Comparison of ENCODE assay signal across 15 cellular contexts in genomic region chr16:11581677-11582076, GRCh38. TPM values are rescaled to one million over a fixed set of nuclear protein-coding genes. Genes with fewer than 3 reads are reported as not detected.
DNase-seq lines count a peak whose midpoint lies in the region; ATAC-seq and TF ChIP-seq lines count a peak whose summit lies in the region.
"Had no signal": no experiment of that assay in that cellular context is flagged by ENCODE, and none has a peak within 500 bp of the region (broad histone marks: within the 10 kb centered on the region; RNA-seq: fewer than 3 reads in every experiment).

No MANE protein-coding gene starts in this region.

- no peaks in the 10 kb centered on the region for H3K9me2 ChIP-seq in DOHH2 (replicated peaks; ENCODE audit: control insufficient read depth, low read length)

- H2AFZ ChIP-seq in neural progenitor cell (replicated peaks): no peak overlapping the region
- no peak overlapping the region for H2AFZ ChIP-seq in mammary epithelial cell (ENCODE audit: low read depth, low read length)

- no peak overlapping the region for H3K4me3 ChIP-seq in DOHH2 (ENCODE audit: low read length)
- H3K4me3 ChIP-seq in HUES6 (ENCODE audit: low read depth, low read length): peak overlapping the region; percentile 83
- no peak overlapping the region for H3K4me3 ChIP-seq in neural progenitor cell
- no peak overlapping the region for H3K4me3 ChIP-seq in mammary epithelial cell (replicated peaks in 1 of 3; ENCODE audit: insufficient read depth in 1 of 3, low read depth in 2 of 3, low read length in 3 of 3)
- H3K4me3 ChIP-seq: heart left ventricle, SJSA1 had no signal

- H3K9me3 ChIP-seq in DOHH2 (ENCODE audit: control insufficient read depth, insufficient read depth, low read length) (no peaks in the 10 kb centered on the region), HUES6 (ENCODE audit: control insufficient read depth, insufficient read depth, low read depth, low read length) (no peaks in the 10 kb centered on the region; the same call in 1 of the 2 replicates), neural progenitor cell (ENCODE audit: low read depth) (no peaks in the 10 kb centered on the region), mammary epithelial cell (replicated peaks; ENCODE audit: insufficient read depth, low read length) (no peaks in the 10 kb centered on the region)
- H3K9me3 ChIP-seq: left lung, SJSA1, thoracic aorta had no signal

- H4K20me1 ChIP-seq in DOHH2 (ENCODE audit: control insufficient read depth, insufficient read depth, low read depth, low read length) (peaks cover 24% of the 10 kb centered on the region), neural progenitor cell (ENCODE audit: low read depth) (peaks cover 6% of the 10 kb centered on the region), mammary epithelial cell (ENCODE audit: insufficient read depth, low read length) (peaks cover 2% of the 10 kb centered on the region)

- peak overlapping the region; percentile 64 for H3K4me3 Mint-ChIP-seq in activated naive CD8-positive, alpha-beta T cell treated with anti-CD3 and anti-CD28 coated beads, Interleukin-2, amount 10 ng/mL, durations not matched to agents 7 days and 5 days
- no peak overlapping the region for H3K4me3 Mint-ChIP-seq in neural progenitor cell

- H3F3A ChIP-seq in DOHH2 (ENCODE audit: control insufficient read depth, insufficient read depth) (peaks cover 20% of the 10 kb centered on the region), neural progenitor cell (ENCODE audit: low read depth) (peaks cover 47% of the 10 kb centered on the region)

- BruUV-seq in mammary epithelial cell (replicated peaks; lab: Mats Ljungman, UMichigan): no TSS peak

- WGBS in mammary epithelial cell (ENCODE audit: low coverage, missing lambda C conversion rate): 82% methylated on average over 3 of the region's 3 CpGs

- H3K79me2 ChIP-seq in DOHH2 (ENCODE audit: control insufficient read depth, low read length): peaks cover 95% of the 10 kb centered on the region
- H3K79me2 ChIP-seq in neural progenitor cell (ENCODE audit: low read depth): peaks cover 87% of the 10 kb centered on the region
- peaks cover 98% of the 10 kb centered on the region for H3K79me2 ChIP-seq in mammary epithelial cell (ENCODE audit: insufficient read depth, low read length)

- H3K27ac Mint-ChIP-seq in activated naive CD8-positive, alpha-beta T cell treated with anti-CD3 and anti-CD28 coated beads, Interleukin-2, amount 10 ng/mL, durations not matched to agents 7 days and 5 days: peak overlapping the region; percentile 75
- no peak overlapping the region for H3K27ac Mint-ChIP-seq in neural progenitor cell

- H3K27me3 Mint-ChIP-seq in activated naive CD8-positive, alpha-beta T cell treated with anti-CD3 and anti-CD28 coated beads, Interleukin-2, amount 10 ng/mL, durations not matched to agents 7 days and 5 days: no peaks in the 10 kb centered on the region
- peaks cover 12% of the 10 kb centered on the region for H3K27me3 Mint-ChIP-seq in neural progenitor cell (ENCODE audit: insufficient read depth, low read depth)

- dilution Hi-C loops in mammary epithelial cell (cut with HindIII; ENCODE audit: low sequenced_read_pairs): no loop called here

- H3K27ac ChIP-seq in DOHH2 (ENCODE audit: low read depth, low read length) (no peak overlapping the region), HUES6 (ENCODE audit: low read depth, low read length) (no peak overlapping the region), neural progenitor cell (no peak overlapping the region), mammary epithelial cell (ENCODE audit: insufficient read depth, low read depth, low read length) (no peak overlapping the region)
- H3K27ac ChIP-seq: SJSA1 had no signal

- POLR2A ChIA-PET in activated naive CD8-positive, alpha-beta T cell treated with anti-CD3 and anti-CD28 coated beads, Interleukin-2, amount 10 ng/mL, durations not matched to agents 7 days and 5 days (lab: Charles Lee): interaction anchor here (0.5 to 3.1 kb wide), 5 partner anchors 9 to 86 kb away, joined by 3 to 10 read pairs (median 4); no protein-coding TSS in a partner anchor

- no peak for TF ChIP-seq CTCF in DOHH2 (IDR thresholded peaks at IDR 0.05; ENCODE audit: low read depth, low read length, poor library complexity, severe bottlenecking)
- TF ChIP-seq CTCF in neural progenitor cell (IDR thresholded peaks at IDR 0.05): no peak
- no peak for TF ChIP-seq CTCF in mammary epithelial cell (conservative IDR thresholded peaks at IDR 0.05 in 1 of 2, IDR thresholded peaks at IDR 0.05 in 1 of 2; ENCODE audit: extremely low read depth in 1 of 2, insufficient read depth in 1 of 2, low read depth in 1 of 2, low read length in 2 of 2)

- H3K4me1 ChIP-seq in DOHH2 (ENCODE audit: control insufficient read depth, low read length) (peaks cover 71% of the 10 kb centered on the region), HUES6 (ENCODE audit: control insufficient read depth, insufficient read depth, low read length) (peaks cover 51% of the 10 kb centered on the region), neural progenitor cell (peaks cover 47% of the 10 kb centered on the region), mammary epithelial cell (ENCODE audit: insufficient read depth, low read length) (peaks cover 30% of the 10 kb centered on the region)

- H3K9ac ChIP-seq in HUES6 (ENCODE audit: low read length) (no peak overlapping the region), neural progenitor cell (no peak overlapping the region), mammary epithelial cell (ENCODE audit: insufficient read depth, low read length) (no peak overlapping the region)

- DNase-seq in activated naive CD8-positive, alpha-beta T cell treated with anti-CD3 and anti-CD28 coated beads, Interleukin-2, amount 10 ng/mL, durations not matched to agents 7 days and 5 days: no peak
- DNase-seq in neural progenitor cell (ENCODE audit: low spot score) (no peak), cardiac septum (ENCODE audit: low spot score) (no peak), mammary epithelial cell (no peak)
- DNase-seq: activated gamma-delta T cell, caudate nucleus, heart left ventricle, left lung, NCI-H187, small intestine had no signal

- H3K27me3 ChIP-seq in DOHH2 (ENCODE audit: control insufficient read depth, low read length): 0 out of 2 replicates have a peak, but pooled peaks cover 2% of the 10 kb centered on the region
- H3K27me3 ChIP-seq in HUES6 (ENCODE audit: control insufficient read depth, insufficient read depth, low read length): no peaks in the 10 kb centered on the region
- H3K27me3 ChIP-seq in neural progenitor cell: no peaks in the 10 kb centered on the region
- no peaks in the 10 kb centered on the region for H3K27me3 ChIP-seq in mammary epithelial cell (ENCODE audit: insufficient read depth, low read length)
- H3K27me3 ChIP-seq: heart left ventricle, SJSA1 had no signal

- H3K4me2 ChIP-seq in DOHH2 (ENCODE audit: low read length) (peak overlapping the region; percentile 93), neural progenitor cell (peak overlapping the region; percentile 68), mammary epithelial cell (ENCODE audit: insufficient read depth, low read depth, low read length) (no peak overlapping the region)

- intact Hi-C loops in cardiac septum (cut with DNase I): no loop called here
- intact Hi-C loops in mammary epithelial cell (cut with micrococcal nuclease): loop anchor here (10.0 kb wide), 1 partner anchor 133 kb away; no protein-coding TSS in a partner anchor

- peaks cover 28% of the 10 kb centered on the region for H3K36me3 Mint-ChIP-seq in activated naive CD8-positive, alpha-beta T cell treated with anti-CD3 and anti-CD28 coated beads, Interleukin-2, amount 10 ng/mL, durations not matched to agents 7 days and 5 days
- no peaks in the 10 kb centered on the region for H3K36me3 Mint-ChIP-seq in neural progenitor cell

- CTCF ChIA-PET in mammary epithelial cell (lab: Charles Lee; ENCODE audit: low non-redundant PET): no interaction called here

- H3K9me3 Mint-ChIP-seq in activated naive CD8-positive, alpha-beta T cell treated with anti-CD3 and anti-CD28 coated beads, Interleukin-2, amount 10 ng/mL, durations not matched to agents 7 days and 5 days: no peaks in the 10 kb centered on the region
- no peaks in the 10 kb centered on the region for H3K9me3 Mint-ChIP-seq in neural progenitor cell

- in situ Hi-C loops in mammary epithelial cell (cut with MboI; ENCODE audit: low sequenced_read_pairs in 2 of 2): loop anchor here in 1 of 2 donors (10.0 kb wide), 1 partner anchor 63 kb away; no protein-coding TSS in a partner anchor

- H3K36me3 ChIP-seq in DOHH2 (ENCODE audit: control insufficient read depth, low read length) (peaks cover 25% of the 10 kb centered on the region), HUES6 (ENCODE audit: control insufficient read depth, insufficient read depth, low read length) (no peaks in the 10 kb centered on the region), neural progenitor cell (no peaks in the 10 kb centered on the region), mammary epithelial cell (ENCODE audit: insufficient read depth, low read length) (peaks cover 3% of the 10 kb centered on the region)
- H3K36me3 ChIP-seq: thoracic aorta had no signal

- peaks cover 57% of the 10 kb centered on the region for H3K4me1 Mint-ChIP-seq in activated naive CD8-positive, alpha-beta T cell treated with anti-CD3 and anti-CD28 coated beads, Interleukin-2, amount 10 ng/mL, durations not matched to agents 7 days and 5 days
- H3K4me1 Mint-ChIP-seq in neural progenitor cell: peaks cover 35% of the 10 kb centered on the region

- ATAC-seq in activated naive CD8-positive, alpha-beta T cell treated with anti-CD3 and anti-CD28 coated beads, Interleukin-2, amount 10 ng/mL, durations not matched to agents 7 days and 5 days (ENCODE audit: low read depth): peak; percentile 30
- ATAC-seq in GM18517 (IDR thresholded peaks at IDR 0.05; ENCODE audit: unreplicated experiment): no peak
- ATAC-seq: heart left ventricle, left lung had no signal

RNA-seq across cellular contexts. Expression of gene LITAF, which starts 5.0 kb away (rescaled TPM):
- 100 to 1,000 TPM; 109 TPM for total RNA-seq in activated naive CD8-positive, alpha-beta T cell treated with anti-CD3 and anti-CD28 coated beads, Interleukin-2, amount 10 ng/mL, durations not matched to agents 7 days and 5 days
- total RNA-seq in neural progenitor cell (ENCODE audit: low replicate concordance): 42.5 and 50.0 TPM in 2 replicates
- 40.5 TPM for total RNA-seq in cardiac septum
- 100 to 1,000 TPM; 128 to 197 TPM for total RNA-seq in mammary epithelial cell
- polyA plus RNA-seq in mammary epithelial cell: 180 TPM
- polyA minus RNA-seq in mammary epithelial cell: 276 TPM
